20 cellular contexts compared by ENCODE assay signal in genomic region chr15:96020133-96020532, GRCh38.
DNase-seq lines count a peak whose midpoint lies in the region; ATAC-seq and TF ChIP-seq lines count a peak whose summit lies in the region.
"Had no signal": no experiment of that assay in that cellular context is flagged by ENCODE, and none has a peak within 500 bp of the region (broad histone marks: within the 10 kb centered on the region; RNA-seq: fewer than 3 reads in every experiment).

No MANE protein-coding gene starts in this region.

- no peaks in the 10 kb centered on the region for H3K36me3 Mint-ChIP-seq in endodermal cell (ENCODE audit: low read depth)
- H3K36me3 Mint-ChIP-seq: IgD-negative memory B cell had no signal

- no peak overlapping the region for H3K4me3 Mint-ChIP-seq in endodermal cell
- H3K4me3 Mint-ChIP-seq: IgD-negative memory B cell had no signal

- H3K27ac ChIP-seq in endodermal cell (ENCODE audit: low read depth, low read length) = peak overlapping the region; percentile 14
- H3K27ac ChIP-seq: BLaER1 treated with 17β-estradiol and CSF1 and Interleukin-3, amounts not matched to agents 10 nM and 100 nM; PC-9 had no signal

- no peak for ATAC-seq in left ventricle myocardium superior
- ATAC-seq: HCT116, Right ventricle myocardium inferior had no signal

- H3K27ac Mint-ChIP-seq in endodermal cell = no peak overlapping the region
- H3K27ac Mint-ChIP-seq: IgD-negative memory B cell had no signal

- no peaks in the 10 kb centered on the region for H3K4me1 Mint-ChIP-seq in endodermal cell

- H3K27me3 Mint-ChIP-seq in endodermal cell (ENCODE audit: insufficient read depth) = peaks cover 2% of the 10 kb centered on the region
- H3K27me3 Mint-ChIP-seq: IgD-negative memory B cell had no signal

- no peaks in the 10 kb centered on the region for H3K4me1 ChIP-seq in endodermal cell (ENCODE audit: control insufficient read depth, insufficient read depth, low read length)
- H3K4me1 ChIP-seq: BLaER1 treated with 17β-estradiol and CSF1 and Interleukin-3, amounts not matched to agents 10 nM and 100 nM had no signal

- peaks cover 6% of the 10 kb centered on the region for H3K9me3 ChIP-seq in endodermal cell (ENCODE audit: control insufficient read depth, low read length)

- H3K4me3 ChIP-seq in endodermal cell (ENCODE audit: low read length) = no peak overlapping the region
- H3K4me3 ChIP-seq: BLaER1 treated with 17β-estradiol and CSF1 and Interleukin-3, amounts not matched to agents 10 nM and 100 nM; PC-9 had no signal

- intact Hi-C loops in left ventricle myocardium superior (cut with micrococcal nuclease) = no loop called here

- H3K27me3 ChIP-seq in endodermal cell (ENCODE audit: control insufficient read depth, insufficient read depth, low read length, poor library complexity, severe bottlenecking) = no peaks in the 10 kb centered on the region
- H3K27me3 ChIP-seq: BLaER1 treated with 17β-estradiol and CSF1 and Interleukin-3, amounts not matched to agents 10 nM and 100 nM had no signal

- 80 to 96% methylated on average over 1 to 4 of the region's 4 CpGs for WGBS in endodermal cell (ENCODE audit: insufficient coverage in 1 of 2, insufficient read length in 1 of 2), 2 experiments

- peak in 12 of 14 donors; percentile 1 to 43 (median 19) for DNase-seq in C1 segment of cervical spinal cord (lab: John Stamatoyannopoulos, UW)
- DNase-seq in endodermal cell = no peak
- peak; percentile 78 for DNase-seq in midbrain (lab: John Stamatoyannopoulos, UW)
- DNase-seq in retina = peak; percentile 49
- DNase-seq in activated effector memory CD4-positive, alpha-beta T cell treated with anti-CD3 and anti-CD28 coated beads, Interleukin-2, amount 50 U/mL, for 16 hours = no peak
- no peak for DNase-seq in HCEC 1CT
- DNase-seq in left ventricle myocardium superior = no peak
- DNase-seq in ecto neural progenitor cell (ENCODE audit: low spot score) = no peak
- DNase-seq: 8988T, DMS153, NCI-H1417, NCI-H1930, NCI-H2171, NCI-H446 treated with DMSO at 0.1 percent for 48 hours, NCI-H774, PC-9 had no signal

- H3K9me3 Mint-ChIP-seq in endodermal cell = peaks cover 6% of the 10 kb centered on the region

- no peak overlapping the region for H3K9ac ChIP-seq in endodermal cell (ENCODE audit: extremely low read depth, low read length, poor library complexity, severe bottlenecking)
- H3K9ac ChIP-seq: BLaER1 treated with 17β-estradiol and CSF1 and Interleukin-3, amounts not matched to agents 10 nM and 100 nM had no signal

- no peaks in the 10 kb centered on the region for H3K36me3 ChIP-seq in endodermal cell (ENCODE audit: control insufficient read depth, insufficient read depth, low read length)
- H3K36me3 ChIP-seq: BLaER1 treated with 17β-estradiol and CSF1 and Interleukin-3, amounts not matched to agents 10 nM and 100 nM had no signal

- TF ChIP-seq CTCF in endodermal cell (conservative IDR thresholded peaks at IDR 0.05) = no peak

Comparison
In these comparisons a context has a peak if more than half of its experiments do, and no peak if none do; other contexts are left out.
1. DNase-seq: peak in C1 segment of cervical spinal cord (12 of 14), midbrain (single experiment) and retina (single experiment); none in endodermal cell (single experiment), activated effector memory CD4-positive, alpha-beta T cell treated with anti-CD3 and anti-CD28 coated beads, Interleukin-2, amount 50 U/mL, for 16 hours (single experiment), HCEC 1CT (single experiment), left ventricle myocardium superior (single experiment) and ecto neural progenitor cell (single experiment).